14 cellular contexts compared by ENCODE assay signal in genomic region chr22:39908737-39909136, GRCh38. TPM values are rescaled to one million over a fixed set of nuclear protein-coding genes. Genes with fewer than 3 reads are reported as not detected.
A peak's percentile ranks its signal among the peaks of the same experiment; 100 is the strongest.
DNase-seq lines count a peak whose midpoint lies in the region; ATAC-seq, FAIRE-seq and TF ChIP-seq lines count a peak whose summit lies in the region.
"Had no signal": no experiment of that assay in that cellular context is flagged by ENCODE, and none has a peak within 500 bp of the region (broad histone marks: within the 10 kb centered on the region; RNA-seq: fewer than 3 reads in every experiment).

No MANE protein-coding gene starts in this region.

- H3K4me3 Mint-ChIP-seq in activated CD4-positive, alpha-beta T cell treated with anti-CD3 and anti-CD28 coated beads, Interleukin-2, amount 10 ng/mL, durations not matched to agents 7 days and 5 days, result peak overlapping the region; percentile 99
- peak overlapping the region in 1 of 2 donors; percentile 89 for H3K4me3 Mint-ChIP-seq in effector memory CD8-positive, alpha-beta T cell
- H3K4me3 Mint-ChIP-seq: neural crest cell had no signal

- peak; percentile 69 for FAIRE-seq in GM12891 (lab: Jason Lieb, UNC)
- FAIRE-seq: TTC549 had no signal

- peak; percentile 2 for DNase-seq in A172 (ENCODE audit: low spot score)
- no peak for DNase-seq in GM12891 (ENCODE audit: insufficient read length, low spot score)
- peak; percentile 39 for DNase-seq in activated CD4-positive, alpha-beta T cell treated with anti-CD3 and anti-CD28 coated beads, Interleukin-2, amount 10 ng/mL, durations not matched to agents 7 days and 5 days
- no peak for DNase-seq in effector memory CD8-positive, alpha-beta T cell
- no peak for DNase-seq in NCI-H345 treated with DMSO at 0.1 percent for 48 hours (lab: John Stamatoyannopoulos, UW; ENCODE audit: unreplicated experiment)
- DNase-seq: islet precursor cell, NCI-H146 had no signal

- peaks cover 71% of the 10 kb centered on the region for H3K36me3 Mint-ChIP-seq in activated CD4-positive, alpha-beta T cell treated with anti-CD3 and anti-CD28 coated beads, Interleukin-2, amount 10 ng/mL, durations not matched to agents 7 days and 5 days (ENCODE audit: low read depth)
- H3K36me3 Mint-ChIP-seq in effector memory CD8-positive, alpha-beta T cell (ENCODE audit: insufficient read depth), result peaks cover 27% of the 10 kb centered on the region

- H3K9me3 Mint-ChIP-seq in activated CD4-positive, alpha-beta T cell treated with anti-CD3 and anti-CD28 coated beads, Interleukin-2, amount 10 ng/mL, durations not matched to agents 7 days and 5 days, result peaks cover 3% of the 10 kb centered on the region
- H3K9me3 Mint-ChIP-seq in effector memory CD8-positive, alpha-beta T cell, result peaks cover 0 to 7% of the 10 kb centered on the region in 2 donors
- H3K9me3 Mint-ChIP-seq: neural crest cell had no signal

- CTCF ChIA-PET in activated CD4-positive, alpha-beta T cell treated with anti-CD3 and anti-CD28 coated beads, Interleukin-2, amount 10 ng/mL, durations not matched to agents 7 days and 5 days (lab: Charles Lee), result interaction anchor here (0.7 to 2.5 kb wide), 6 partner anchors 12 to 403 kb away, joined by 3 to 7 read pairs (median 4); no protein-coding TSS in a partner anchor

- TF ChIP-seq POLR2A in GM12891 (IDR thresholded peaks at IDR 0.05; ENCODE audit: low read depth, low read length), result no peak

- peak overlapping the region; percentile 89 for H3K27ac Mint-ChIP-seq in activated CD4-positive, alpha-beta T cell treated with anti-CD3 and anti-CD28 coated beads, Interleukin-2, amount 10 ng/mL, durations not matched to agents 7 days and 5 days
- H3K27ac Mint-ChIP-seq in effector memory CD8-positive, alpha-beta T cell, result peak overlapping the region; percentile 93 to 96

- no peaks in the 10 kb centered on the region for H3K27me3 Mint-ChIP-seq in activated CD4-positive, alpha-beta T cell treated with anti-CD3 and anti-CD28 coated beads, Interleukin-2, amount 10 ng/mL, durations not matched to agents 7 days and 5 days
- no peaks in the 10 kb centered on the region for H3K27me3 Mint-ChIP-seq in effector memory CD8-positive, alpha-beta T cell

- POLR2A ChIA-PET in activated CD4-positive, alpha-beta T cell treated with anti-CD3 and anti-CD28 coated beads, Interleukin-2, amount 10 ng/mL, durations not matched to agents 7 days and 5 days (lab: Charles Lee), result interaction anchor here (1.0 kb wide), 1 partner anchor 17 kb away, joined by 3 read pairs; no protein-coding TSS in a partner anchor

- ATAC-seq in effector memory CD8-positive, alpha-beta T cell (replicated peaks), result peak; percentile 38
- ATAC-seq in HG03432 (IDR thresholded peaks at IDR 0.05; ENCODE audit: unreplicated experiment) (no peak), HG03354 (IDR thresholded peaks at IDR 0.05; ENCODE audit: poor library complexity, severe bottlenecking, unreplicated experiment) (no peak), GM18502 (IDR thresholded peaks at IDR 0.05; ENCODE audit: poor library complexity, unreplicated experiment) (no peak)

- peaks cover 84% of the 10 kb centered on the region for H3K4me1 Mint-ChIP-seq in activated CD4-positive, alpha-beta T cell treated with anti-CD3 and anti-CD28 coated beads, Interleukin-2, amount 10 ng/mL, durations not matched to agents 7 days and 5 days
- H3K4me1 Mint-ChIP-seq in effector memory CD8-positive, alpha-beta T cell (ENCODE audit: low read depth in 2 of 2), result peaks cover 74 to 94% of the 10 kb centered on the region in 2 donors

TF ChIP-seq in GM12891, 5 proteins besides CTCF, POLR2A, EP300 and RAD21:
- TF ChIP-seq TAF1 (IDR thresholded peaks at IDR 0.05; ENCODE audit: low read depth, low read length) (no peak), POLR2AphosphoS5 (IDR thresholded peaks at IDR 0.05; ENCODE audit: low read depth, low read length) (no peak), SPI1 (IDR thresholded peaks at IDR 0.05; ENCODE audit: low read depth, low read length) (no peak), PAX5 (IDR thresholded peaks at IDR 0.05; ENCODE audit: insufficient read depth, low read length, severe bottlenecking) (no peak), POU2F2 (IDR thresholded peaks at IDR 0.05; ENCODE audit: low read depth, low read length) (no peak)

RNA-seq across cellular contexts. Expression of gene GRAP2, which starts 7.9 kb away (rescaled TPM):
- not detected in 2 replicates for total RNA-seq in A172 (2014; rRNA removed; shearing (Covaris generic))
- polyA plus RNA-seq in GM12891 (2012; ENCODE audit: low read depth, missing spikeins), result 1.6 TPM
- 100 to 1,000 TPM; 137 to 138 TPM for total RNA-seq in activated CD4-positive, alpha-beta T cell treated with anti-CD3 and anti-CD28 coated beads, Interleukin-2, amount 10 ng/mL, durations not matched to agents 7 days and 5 days
- polyA plus RNA-seq: BJ had no signal

RNA-seq across cellular contexts. Expression of gene ENTHD1, which starts 15.2 kb away (rescaled TPM):
- not detected in 2 replicates for total RNA-seq in A172 (2014; rRNA removed; shearing (Covaris generic))
- polyA plus RNA-seq in GM12891 (2012; ENCODE audit: low read depth, missing spikeins), result 0.08 TPM
- total RNA-seq in activated CD4-positive, alpha-beta T cell treated with anti-CD3 and anti-CD28 coated beads, Interleukin-2, amount 10 ng/mL, durations not matched to agents 7 days and 5 days, result under 1 TPM; 0.07 to 0.21 TPM
- total RNA-seq: esophagus muscularis mucosa, neural crest cell had no signal
- polyA plus RNA-seq: BJ had no signal

RNA-seq across cellular contexts. Expression of gene TMA7B, which starts 51.5 kb away (rescaled TPM):
- total RNA-seq in A172 (2014; rRNA removed; shearing (Covaris generic)), result not detected in 2 replicates
- 0.06 TPM for polyA plus RNA-seq in GM12891 (2012; ENCODE audit: low read depth, missing spikeins)
- total RNA-seq in activated CD4-positive, alpha-beta T cell treated with anti-CD3 and anti-CD28 coated beads, Interleukin-2, amount 10 ng/mL, durations not matched to agents 7 days and 5 days, result 1 to 10 TPM; 4.7 to 5.4 TPM
- total RNA-seq: esophagus muscularis mucosa, neural crest cell had no signal
- polyA plus RNA-seq: BJ had no signal

Comparison
In these comparisons a context has a peak if more than half of its experiments do, and no peak if none do; other contexts are left out.
1. DNase-seq: peak in A172 (single experiment) and activated CD4-positive, alpha-beta T cell treated with anti-CD3 and anti-CD28 coated beads, Interleukin-2, amount 10 ng/mL, durations not matched to agents 7 days and 5 days (single experiment); none in GM12891 (single experiment), effector memory CD8-positive, alpha-beta T cell (0 of 3) and NCI-H345 treated with DMSO at 0.1 percent for 48 hours (single experiment).
2. RNA of gene GRAP2, which starts 7.9 kb away (total RNA-seq): 137 to 138 TPM in activated CD4-positive, alpha-beta T cell treated with anti-CD3 and anti-CD28 coated beads, Interleukin-2, amount 10 ng/mL, durations not matched to agents 7 days and 5 days; not detected in A172; every median in the first group is over 100 times any median in the second.